Comparison of ENCODE assay signal across 8 cellular contexts in genomic region chr1:94325379-94326302, GRCh38.
DNase-seq lines count a peak whose midpoint lies in the region; ATAC-seq and TF ChIP-seq lines count a peak whose summit lies in the region.

No MANE protein-coding gene starts in this region.

- H3K4me3 ChIP-seq in AG10803 (ENCODE audit: low read length) (peak overlapping the region; percentile 5; the same call in 1 of the 2 replicates), endocrine pancreas (ENCODE audit: control insufficient read depth, insufficient read depth, low read length) (peak overlapping the region; percentile 24)

- no peaks in the 10 kb centered on the region for H3K9me3 Mint-ChIP-seq in nephron
- H3K9me3 Mint-ChIP-seq in stimulated activated effector memory CD8-positive, alpha-beta T cell treated with anti-CD3 and anti-CD28 coated beads, Interleukin-12 subunit alpha, Interleukin-12 subunit beta, amount 100 ng/mL, for 72 hours: no peaks in the 10 kb centered on the region

- H3K4me1 ChIP-seq in endocrine pancreas (ENCODE audit: control insufficient read depth, insufficient read depth, low read length): peaks cover 3% of the 10 kb centered on the region

- peak overlapping the region; percentile 73 to 88 (median 84) for H3K27ac Mint-ChIP-seq in nephron
- no peak overlapping the region for H3K27ac Mint-ChIP-seq in stimulated activated effector memory CD8-positive, alpha-beta T cell treated with anti-CD3 and anti-CD28 coated beads, Interleukin-12 subunit alpha, Interleukin-12 subunit beta, amount 100 ng/mL, for 72 hours

- no peaks in the 10 kb centered on the region for H3K36me3 Mint-ChIP-seq in nephron (ENCODE audit: low read depth)
- H3K36me3 Mint-ChIP-seq in stimulated activated effector memory CD8-positive, alpha-beta T cell treated with anti-CD3 and anti-CD28 coated beads, Interleukin-12 subunit alpha, Interleukin-12 subunit beta, amount 100 ng/mL, for 72 hours: peaks cover 5% of the 10 kb centered on the region

- in situ Hi-C loops in KBM-7 (cut with MboI; ENCODE audit: low pct_unique_long_range_greater_than_20kb, low sequenced_read_pairs): no loop called here

- DNase-seq in AG10803 (ENCODE audit: low read depth) (peak; percentile 100), NCI-H446 (lab: John Stamatoyannopoulos, UW) (peak; percentile 40 to 77), KBM-7 (no peak)
- no peak for DNase-seq in stimulated activated effector memory CD8-positive, alpha-beta T cell treated with anti-CD3 and anti-CD28 coated beads, Interleukin-12 subunit alpha, Interleukin-12 subunit beta, amount 100 ng/mL, for 72 hours (ENCODE audit: low spot score in 2 of 2)

- H3K9me3 ChIP-seq in endocrine pancreas (ENCODE audit: control insufficient read depth, low read length): no peaks in the 10 kb centered on the region

- ATAC-seq in HG02588 (IDR thresholded peaks at IDR 0.05; ENCODE audit: unreplicated experiment): no peak
- no peak for ATAC-seq in stimulated activated effector memory CD8-positive, alpha-beta T cell treated with anti-CD3 and anti-CD28 coated beads, Interleukin-12 subunit alpha, Interleukin-12 subunit beta, amount 100 ng/mL, for 72 hours
- ATAC-seq in GM19023 (IDR thresholded peaks at IDR 0.05; ENCODE audit: unreplicated experiment): no peak

- H3K27me3 ChIP-seq in endocrine pancreas (ENCODE audit: control insufficient read depth, insufficient read depth, low read length): no peaks in the 10 kb centered on the region

- TF ChIP-seq CTCF in AG10803 (conservative IDR thresholded peaks at IDR 0.05; ENCODE audit: low read length): no peak
- no peak for TF ChIP-seq CTCF in nephron (IDR thresholded peaks at IDR 0.05; ENCODE audit: unreplicated experiment in 3 of 3)

- H3K9ac ChIP-seq in endocrine pancreas (ENCODE audit: control insufficient read depth, insufficient read depth, low read length): no peak overlapping the region

- H3K4me1 Mint-ChIP-seq in nephron: peaks cover 83% of the 10 kb centered on the region
- H3K4me1 Mint-ChIP-seq in stimulated activated effector memory CD8-positive, alpha-beta T cell treated with anti-CD3 and anti-CD28 coated beads, Interleukin-12 subunit alpha, Interleukin-12 subunit beta, amount 100 ng/mL, for 72 hours: peaks cover 6% of the 10 kb centered on the region

- peaks cover 3% of the 10 kb centered on the region for H3K27me3 Mint-ChIP-seq in nephron (ENCODE audit: low read depth)

- peak overlapping the region in 1 of 3 experiments; percentile 8 for H3K4me3 Mint-ChIP-seq in nephron
- H3K4me3 Mint-ChIP-seq in stimulated activated effector memory CD8-positive, alpha-beta T cell treated with anti-CD3 and anti-CD28 coated beads, Interleukin-12 subunit alpha, Interleukin-12 subunit beta, amount 100 ng/mL, for 72 hours: no peak overlapping the region

- no peaks in the 10 kb centered on the region for H3K36me3 ChIP-seq in endocrine pancreas (ENCODE audit: control insufficient read depth, insufficient read depth, low read length)

Comparison
In these comparisons a context has a peak if more than half of its experiments do, and no peak if none do; other contexts are left out.
1. DNase-seq: peak in AG10803 (single experiment) and NCI-H446 (2 of 2); none in stimulated activated effector memory CD8-positive, alpha-beta T cell treated with anti-CD3 and anti-CD28 coated beads, Interleukin-12 subunit alpha, Interleukin-12 subunit beta, amount 100 ng/mL, for 72 hours (0 of 2) and KBM-7 (single experiment).